ENCODE assay signal across 27 cellular contexts in the genomic region with DNA sequence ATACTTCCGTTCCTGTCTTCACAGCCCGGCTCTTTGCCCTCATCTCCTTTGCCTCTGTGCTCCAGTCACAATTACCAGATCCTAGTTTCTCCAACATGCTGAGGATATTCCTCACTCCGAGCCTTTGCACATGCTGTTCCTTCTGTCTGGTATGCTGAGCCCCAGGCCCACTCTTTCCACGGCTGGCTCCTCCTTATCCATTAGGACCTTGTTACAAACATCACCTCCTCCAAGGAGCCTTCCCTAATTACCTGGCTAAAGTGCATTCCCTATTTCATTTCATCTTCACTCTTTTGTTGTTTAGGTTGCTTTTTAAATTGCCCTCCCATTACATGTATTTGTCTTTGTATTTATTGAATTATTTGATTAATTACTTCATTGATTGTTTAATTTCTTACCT. TPM values are rescaled to one million over a fixed set of nuclear protein-coding genes. Genes with fewer than 3 reads are reported as not detected.
DNase-seq lines count a peak whose midpoint lies in the region; ATAC-seq and TF ChIP-seq lines count a peak whose summit lies in the region.
"Had no signal": no experiment of that assay in that cellular context is flagged by ENCODE, and none has a peak within 500 bp of the region (broad histone marks: within the 10 kb centered on the region; RNA-seq: fewer than 3 reads in every experiment).

No MANE protein-coding gene starts in this region.

- H3K9me3 ChIP-seq in RWPE2 (ENCODE audit: severe bottlenecking) (no peaks in the 10 kb centered on the region), spleen (no peaks in the 10 kb centered on the region)
- H3K9me3 ChIP-seq: ascending aorta, esophagus muscularis mucosa, lower lobe of right lung, mucosa of descending colon, testis had no signal

- no peaks in the 10 kb centered on the region for H3K36me3 ChIP-seq in RWPE2 (ENCODE audit: low read depth)
- no peaks in the 10 kb centered on the region for H3K36me3 ChIP-seq in spleen
- H3K36me3 ChIP-seq: ascending aorta, cardiac muscle cell, esophagus muscularis mucosa, lower lobe of right lung, WERI-Rb-1 had no signal

- no peak overlapping the region for H3K4me3 Mint-ChIP-seq in effector memory CD8-positive, alpha-beta T cell
- H3K4me3 Mint-ChIP-seq: activated CD4-positive, alpha-beta T cell treated with anti-CD3 and anti-CD28 coated beads, Interleukin-2, amount 10 ng/mL, durations not matched to agents 24 days and 14 days; activated naive CD8-positive, alpha-beta T cell treated with anti-CD3 and anti-CD28 coated beads, Interleukin-2, amount 10 ng/mL, durations not matched to agents 7 days and 5 days; CD4-positive, alpha-beta T cell; HFFc6; nephron had no signal

- no peaks in the 10 kb centered on the region for H3K27me3 Mint-ChIP-seq in effector memory CD8-positive, alpha-beta T cell
- H3K27me3 Mint-ChIP-seq: activated CD4-positive, alpha-beta T cell treated with anti-CD3 and anti-CD28 coated beads, Interleukin-2, amount 10 ng/mL, durations not matched to agents 24 days and 14 days; activated naive CD8-positive, alpha-beta T cell treated with anti-CD3 and anti-CD28 coated beads, Interleukin-2, amount 10 ng/mL, durations not matched to agents 7 days and 5 days; CD4-positive, alpha-beta T cell had no signal

- H3K27me3 ChIP-seq in RWPE2 (ENCODE audit: insufficient read depth, poor library complexity, severe bottlenecking) (no peaks in the 10 kb centered on the region), spleen (replicated peaks in 1 of 7) (no peaks in the 10 kb centered on the region)
- H3K27me3 ChIP-seq: ascending aorta, cardiac muscle cell, testis had no signal

- WGBS in spleen, 5 donors, result 54 to 73% (median 67%) methylated on average over 4 of the region's 4 CpGs

- H3K4me3 ChIP-seq in RWPE2 (ENCODE audit: severe bottlenecking) (no peak overlapping the region), spleen (no peak overlapping the region)
- H3K4me3 ChIP-seq: ascending aorta, cardiac muscle cell, esophagus muscularis mucosa, lower lobe of right lung, mucosa of descending colon, testis had no signal

- peaks cover 0 to 2% of the 10 kb centered on the region in 2 donors for H3K9me3 Mint-ChIP-seq in effector memory CD8-positive, alpha-beta T cell
- H3K9me3 Mint-ChIP-seq: activated CD4-positive, alpha-beta T cell treated with anti-CD3 and anti-CD28 coated beads, Interleukin-2, amount 10 ng/mL, durations not matched to agents 24 days and 14 days; activated naive CD8-positive, alpha-beta T cell treated with anti-CD3 and anti-CD28 coated beads, Interleukin-2, amount 10 ng/mL, durations not matched to agents 7 days and 5 days; CD4-positive, alpha-beta T cell; HFFc6; nephron; stimulated activated naive B cell treated with anti-CD40 and anti-IgM and Interleukin-4, amounts not matched to agents 10 μg/mL and 1 μg/mL and 100 μg/mL, for 72 hours had no signal

- H3K36me3 Mint-ChIP-seq in effector memory CD8-positive, alpha-beta T cell (ENCODE audit: insufficient read depth), result peaks cover 15% of the 10 kb centered on the region
- H3K36me3 Mint-ChIP-seq: stimulated activated naive B cell treated with anti-CD40 and anti-IgM and Interleukin-4, amounts not matched to agents 10 μg/mL and 1 μg/mL and 100 μg/mL, for 72 hours had no signal

- no peak for TF ChIP-seq POLR2A in spleen (IDR thresholded peaks at IDR 0.05)

- intact Hi-C loops in spleen (cut with DNase I; ENCODE audit: low total_unique reads), result no loop called here

- DNase-seq in activated effector memory CD4-positive, alpha-beta T cell treated with anti-CD3 and anti-CD28 coated beads, Interleukin-2, amount 50 U/mL, for 16 hours, result peak; percentile 38
- no peak for DNase-seq in activated effector memory CD4-positive, alpha-beta T cell treated with Interleukin-2 at 50 U/mL for 16 hours
- peak; percentile 12 for DNase-seq in RWPE2 (ENCODE audit: low spot score)
- no peak for DNase-seq in effector memory CD8-positive, alpha-beta T cell
- peak; percentile 10 for DNase-seq in spleen
- no peak for DNase-seq in medulla oblongata (ENCODE audit: extremely low spot score)
- DNase-seq in substantia nigra (lab: John Stamatoyannopoulos, UW), result no peak
- DNase-seq: activated CD4-positive, alpha-beta T cell treated with anti-CD3 and anti-CD28 coated beads, Interleukin-2, amount 10 ng/mL, durations not matched to agents 24 days and 14 days; activated naive CD8-positive, alpha-beta T cell treated with anti-CD3 and anti-CD28 coated beads, Interleukin-2, amount 10 ng/mL, durations not matched to agents 7 days and 5 days; CD4-positive, alpha-beta T cell; EL; foreskin fibroblast; GOT3; HFFc6; lower lobe of right lung; mucosa of descending colon; stimulated activated naive B cell treated with anti-CD40 and anti-IgM and Interleukin-4, amounts not matched to agents 10 μg/mL and 1 μg/mL and 100 μg/mL, for 72 hours; testis; WERI-Rb-1 had no signal

- ATAC-seq in RWPE2 (ENCODE audit: low read depth), result no peak
- ATAC-seq in effector memory CD8-positive, alpha-beta T cell (replicated peaks), result no peak
- ATAC-seq: lower lobe of right lung; mucosa of descending colon; stimulated activated naive B cell treated with anti-CD40 and anti-IgM and Interleukin-4, amounts not matched to agents 10 μg/mL and 1 μg/mL and 100 μg/mL, for 72 hours had no signal

- no peak for TF ChIP-seq CTCF in RWPE2 (IDR thresholded peaks at IDR 0.05; ENCODE audit: poor library complexity, severe bottlenecking)
- no peak for TF ChIP-seq CTCF in spleen (IDR thresholded peaks at IDR 0.05 in 8 of 11, conservative IDR thresholded peaks at IDR 0.05 in 3 of 11)

- peaks cover 50 to 61% of the 10 kb centered on the region in 2 donors for H3K4me1 Mint-ChIP-seq in effector memory CD8-positive, alpha-beta T cell (ENCODE audit: low read depth in 2 of 2)

- H3K4me1 ChIP-seq in RWPE2 (ENCODE audit: insufficient read depth, poor library complexity, severe bottlenecking), result peaks cover 19% of the 10 kb centered on the region
- peaks cover 0 to 22% (median 14%) of the 10 kb centered on the region in 6 donors for H3K4me1 ChIP-seq in spleen
- H3K4me1 ChIP-seq: ascending aorta, testis had no signal

- H3K27ac ChIP-seq in RWPE2 (ENCODE audit: poor library complexity, severe bottlenecking), result no peak overlapping the region
- no peak overlapping the region for H3K27ac ChIP-seq in spleen
- H3K27ac ChIP-seq in substantia nigra (ENCODE audit: low read depth, low read length, poor library complexity, severe bottlenecking), result no peak overlapping the region
- H3K27ac ChIP-seq: ascending aorta, cardiac muscle cell, esophagus muscularis mucosa, lower lobe of right lung, testis, WERI-Rb-1 had no signal

- peak overlapping the region; percentile 80 to 91 for H3K27ac Mint-ChIP-seq in effector memory CD8-positive, alpha-beta T cell
- H3K27ac Mint-ChIP-seq: CD4-positive, alpha-beta T cell; HFFc6 had no signal

RNA-seq across cellular contexts. Expression of a gene that starts 14.9 kb away (rescaled TPM):
- 10 to 100 TPM in 4 of 7 donors, 1 to 10 TPM in 3; 6.9 to 23.7 (median 10.5) TPM for total RNA-seq in spleen
- polyA plus RNA-seq in spleen, result 1 to 10 TPM; 1.0 to 2.7 (median 1.2) TPM
- total RNA-seq: cardiac muscle cell had no signal

RNA-seq across cellular contexts. Expression of a gene that starts 54.6 kb away (rescaled TPM):
- 100 to 1,000 TPM in 2 of 7 donors, 10 to 100 TPM in 5; 16.6 to 116 (median 34.2) TPM for total RNA-seq in spleen
- polyA plus RNA-seq in spleen, result 10 to 100 TPM in 1 of 3 donors, 1 to 10 TPM in 2; 2.5 to 15.3 (median 8.5) TPM
- total RNA-seq: activated CD4-positive, alpha-beta T cell treated with anti-CD3 and anti-CD28 coated beads, Interleukin-2, amount 10 ng/mL, durations not matched to agents 24 days and 14 days; activated naive CD8-positive, alpha-beta T cell treated with anti-CD3 and anti-CD28 coated beads, Interleukin-2, amount 10 ng/mL, durations not matched to agents 7 days and 5 days; ascending aorta; cardiac muscle cell; HFFc6; LHCN-M2; pulmonary artery endothelial cell; RPMI7951; SK-MEL-5 had no signal
- polyA plus RNA-seq: cardiac muscle cell had no signal

Comparison
In these comparisons a context has a peak if more than half of its experiments do, and no peak if none do; other contexts are left out.
1. DNase-seq: peak in activated effector memory CD4-positive, alpha-beta T cell treated with anti-CD3 and anti-CD28 coated beads, Interleukin-2, amount 50 U/mL, for 16 hours (single experiment), RWPE2 (single experiment) and spleen (single experiment); none in activated effector memory CD4-positive, alpha-beta T cell treated with Interleukin-2 at 50 U/mL for 16 hours (single experiment), effector memory CD8-positive, alpha-beta T cell (0 of 3), medulla oblongata (single experiment) and substantia nigra (0 of 49).